ENCODE assay signal across 1 cellular context in genomic region chr7:73338321-73338720, GRCh38.
TF ChIP-seq lines count a peak whose summit lies in the region.

No MANE protein-coding gene starts in this region.

TF ChIP-seq in IMR-90, 13 proteins besides CTCF, POLR2A, EP300 and RAD21 (continued from another document):
- TF ChIP-seq USF2 (IDR thresholded peaks at IDR 0.05; ENCODE audit: low read depth, low read length) (no peak), MXI1 (IDR thresholded peaks at IDR 0.05; ENCODE audit: borderline replicate concordance, low read depth, low read length) (no peak), NFE2L2 (IDR thresholded peaks at IDR 0.05; ENCODE audit: low read depth, low read length) (no peak), RFX5 (IDR thresholded peaks at IDR 0.05; ENCODE audit: low read depth, low read length) (no peak), CHD1 (IDR thresholded peaks at IDR 0.05; ENCODE audit: low read depth, low read length) (no peak), MAZ (IDR thresholded peaks at IDR 0.05; ENCODE audit: borderline replicate concordance, low read depth, low read length) (no peak), CEBPB (IDR thresholded peaks at IDR 0.05; ENCODE audit: low read depth, low read length) (no peak), SMC3 (IDR thresholded peaks at IDR 0.05; ENCODE audit: low read depth, low read length) (no peak), FOS (IDR thresholded peaks at IDR 0.05; ENCODE audit: low read depth, low read length) (no peak)
